ENCODE assay signal across 23 cellular contexts in genomic region chr1:161805399-161806197, GRCh38. TPM values are rescaled to one million over a fixed set of nuclear protein-coding genes. Genes with fewer than 3 reads are reported as not detected.
DNase-seq lines count a peak whose midpoint lies in the region; ATAC-seq, FAIRE-seq and TF ChIP-seq lines count a peak whose summit lies in the region.
"Had no signal": no experiment of that assay in that cellular context is flagged by ENCODE, and none has a peak within 500 bp of the region (broad histone marks: within the 10 kb centered on the region; RNA-seq: fewer than 3 reads in every experiment).

No MANE protein-coding gene starts in this region.

- no peak overlapping the region for H2BK12ac ChIP-seq in H1 (ENCODE audit: low read depth, low read length)

- no peak overlapping the region for H3K9ac ChIP-seq in H1 (replicated peaks in 1 of 4; ENCODE audit: extremely low read depth in 1 of 4, low read depth in 3 of 4, low read length in 3 of 4)
- H3K9ac ChIP-seq in smooth muscle cell (ENCODE audit: low read depth), result no peak overlapping the region

- peak overlapping the region; percentile 30 for H3K56ac ChIP-seq in H1 (replicated peaks; ENCODE audit: insufficient read length, low read depth, low read length)

- H3K9me3 ChIP-seq in H1 (ENCODE audit: insufficient read depth in 2 of 2, low read depth in 1 of 2, low read length in 1 of 2) (0 out of 4 replicates have a peak, but pooled peaks cover 0 to 3% of the 10 kb centered on the region in 2 experiments), smooth muscle cell (replicated peaks; ENCODE audit: low read depth) (no peaks in the 10 kb centered on the region)
- H3K9me3 ChIP-seq: thyroid gland had no signal

- no peak overlapping the region for H3K4ac ChIP-seq in H1 (replicated peaks; ENCODE audit: insufficient read length, low read depth, low read length)

- no peak overlapping the region for H3K4me2 ChIP-seq in H1 (ENCODE audit: insufficient read depth in 1 of 2, low read depth in 2 of 2, low read length in 2 of 2)
- peak overlapping the region; percentile 61 for H3K4me2 ChIP-seq in smooth muscle cell
- H3K4me2 ChIP-seq: GM23338 had no signal

- no peaks in the 10 kb centered on the region for H3K79me1 ChIP-seq in H1 (ENCODE audit: low read depth, low read length)

- no peak for ATAC-seq in activated T-cell treated with anti-CD3 and anti-CD28 coated beads, Interleukin-2, amount 50 U/mL, for 72 hours (replicated peaks in 1 of 2)
- no peak for ATAC-seq in T-cell (replicated peaks in 1 of 4)
- ATAC-seq in GM21529 (IDR thresholded peaks at IDR 0.05; ENCODE audit: unreplicated experiment), result no peak
- ATAC-seq in GM19467 (IDR thresholded peaks at IDR 0.05; ENCODE audit: unreplicated experiment), result no peak
- ATAC-seq: effector memory CD8-positive, alpha-beta T cell; GM23338 had no signal

- H4K20me1 ChIP-seq in H1 (replicated peaks in 1 of 2; ENCODE audit: control insufficient read depth in 1 of 2, insufficient read depth in 2 of 2, low read length in 2 of 2) (peaks cover 0 to 3% of the 10 kb centered on the region in 2 experiments), smooth muscle cell (ENCODE audit: low read depth) (no peaks in the 10 kb centered on the region)

- H3K27ac ChIP-seq in H1 (ENCODE audit: low read depth, low read length) (no peak overlapping the region), smooth muscle cell (ENCODE audit: low read depth) (peak overlapping the region; percentile 42)
- H3K27ac ChIP-seq: RWPE1, spleen, thyroid gland had no signal

- H3K4me1 ChIP-seq in H1 (replicated peaks in 1 of 4; ENCODE audit: control insufficient read depth in 3 of 4, insufficient read depth in 4 of 4, low read length in 3 of 4) (peaks cover 0 to 4% (median 0%) of the 10 kb centered on the region in 4 experiments; a peak in 1 of 7 replicates), smooth muscle cell (ENCODE audit: low read depth) (no peaks in the 10 kb centered on the region)
- H3K4me1 ChIP-seq: thyroid gland had no signal

- 87% methylated on average over 3 of the region's 3 CpGs; no CpG with 5 or more reads in 1 of the 2 experiments for WGBS in H1 (ENCODE audit: extremely low coverage in 1 of 2, insufficient coverage in 1 of 2, insufficient read length in 1 of 2, insufficient replicate concordance in 2 of 2, low coverage in 1 of 2, low lambda C conversion rate in 2 of 2, missing lambda C conversion rate in 1 of 2), 2 experiments
- 59% methylated on average over 3 of the region's 3 CpGs for WGBS in smooth muscle cell (ENCODE audit: low lambda C conversion rate)

- H3K4me1 Mint-ChIP-seq in activated T-cell treated with anti-CD3 and anti-CD28 coated beads, Interleukin-2, amount 50 U/mL, for 72 hours (ENCODE audit: low read depth), result peaks cover 6% of the 10 kb centered on the region
- peaks cover 12 to 23% (median 17%) of the 10 kb centered on the region in 3 donors for H3K4me1 Mint-ChIP-seq in T-cell

- H2BK15ac ChIP-seq in H1 (ENCODE audit: low read length), result no peak overlapping the region

- no peak overlapping the region for H2AK5ac ChIP-seq in H1 (ENCODE audit: low read depth, low read length)

- H4K91ac ChIP-seq in H1 (replicated peaks; ENCODE audit: insufficient read length, low read length), result no peak overlapping the region

- H3K4me3 Mint-ChIP-seq in activated T-cell treated with anti-CD3 and anti-CD28 coated beads, Interleukin-2, amount 50 U/mL, for 72 hours, result no peak overlapping the region
- no peak overlapping the region for H3K4me3 Mint-ChIP-seq in T-cell
- H3K4me3 Mint-ChIP-seq: CD4-positive, alpha-beta T cell; effector memory CD8-positive, alpha-beta T cell; GM23338; nephron progenitor cell had no signal

- no peak for TF ChIP-seq POLR2A in H1 (IDR thresholded peaks at IDR 0.05; ENCODE audit: control extremely low read depth in 1 of 2, low read depth in 2 of 2, low read length in 2 of 2)

- no peak overlapping the region for H4K5ac ChIP-seq in H1 (ENCODE audit: insufficient read length, low read depth, low read length)

- no peak for TF ChIP-seq EP300 in H1 (IDR thresholded peaks at IDR 0.05; ENCODE audit: borderline replicate concordance in 1 of 2, low read depth in 2 of 2, low read length in 2 of 2)

- no peak overlapping the region for H2BK5ac ChIP-seq in H1 (ENCODE audit: low read depth, low read length)

- no peaks in the 10 kb centered on the region for H3K23me2 ChIP-seq in H1 (ENCODE audit: low read depth, low read length)

- H4K8ac ChIP-seq in H1 (ENCODE audit: extremely low read depth, insufficient read depth, low read length), result no peak overlapping the region

- no peak overlapping the region for H3K23ac ChIP-seq in H1 (ENCODE audit: insufficient read length)

- CTCF ChIA-PET in T-cell (lab: Charles Lee) (interaction anchor here in 1 of 2 donors (0.7 kb wide), 1 partner anchor 9 kb away, joined by 5 read pairs; no protein-coding TSS in a partner anchor), H1 (lab: Charles Lee; ENCODE audit: partially characterized antibody) (no interaction called here)

- H3K36me3 ChIP-seq in H1 (ENCODE audit: control insufficient read depth in 2 of 4, insufficient read depth in 4 of 4, low read length in 3 of 4), result no peaks in the 10 kb centered on the region
- H3K36me3 ChIP-seq in smooth muscle cell (ENCODE audit: low read depth), result no peaks in the 10 kb centered on the region

- no peak overlapping the region for H2BK120ac ChIP-seq in H1 (replicated peaks; ENCODE audit: low read depth, low read length)

- peaks cover 3% of the 10 kb centered on the region for H3F3A ChIP-seq in smooth muscle cell (ENCODE audit: low read depth)

- no peak overlapping the region for H3K18ac ChIP-seq in H1 (ENCODE audit: extremely low read depth, low read length)

- no peak for DNase-seq in activated T-cell treated with anti-CD3 and anti-CD28 coated beads, Interleukin-2, amount 50 U/mL, for 72 hours
- DNase-seq in activated T-cell treated with anti-CD3 and anti-CD28 coated beads, Interleukin-2, amount 50 U/mL, for 1 hour, result no peak
- DNase-seq in T-cell (no peak), H1 (ENCODE audit: low read depth in 1 of 2, low spot score in 2 of 2) (no peak), smooth muscle cell (lab: John Stamatoyannopoulos, UW; ENCODE audit: unreplicated experiment) (no peak), NCI-H2029 (lab: John Stamatoyannopoulos, UW) (no peak)
- DNase-seq: activated CD4-positive, alpha-beta T cell treated with anti-CD3 and anti-CD28 coated beads, Interleukin-2, amount 50 U/mL, for 48 hours; activated T-cell treated with anti-CD3 and anti-CD28 coated beads, Interleukin-2, amount 50 U/mL, for 48 hours; CD4-positive, alpha-beta T cell; cerebellar nuclear complex; DMS79; effector memory CD8-positive, alpha-beta T cell; hypothalamus; NCI-H1694; NCI-H226; nephron progenitor cell; spleen; thyroid gland had no signal

- no peak overlapping the region for H3K14ac ChIP-seq in H1 (ENCODE audit: insufficient read length)

- H3K27ac Mint-ChIP-seq in activated T-cell treated with anti-CD3 and anti-CD28 coated beads, Interleukin-2, amount 50 U/mL, for 72 hours, result peak overlapping the region; percentile 70
- peak overlapping the region; percentile 11 to 46 for H3K27ac Mint-ChIP-seq in T-cell
- H3K27ac Mint-ChIP-seq: CD4-positive, alpha-beta T cell; GM23338; progenitor cell of endocrine pancreas had no signal

- TF ChIP-seq CTCF in H1 (IDR thresholded peaks at IDR 0.05; ENCODE audit: control extremely low read depth in 1 of 3, insufficient read depth in 1 of 3, low read depth in 1 of 3, low read length in 3 of 3) (no peak), smooth muscle cell (IDR thresholded peaks at IDR 0.05; ENCODE audit: borderline replicate concordance, insufficient read depth, poor library complexity, severe bottlenecking) (no peak)

- POLR2A ChIA-PET in T-cell (lab: Charles Lee) (no interaction called here), H1 (lab: Charles Lee; ENCODE audit: partially characterized antibody) (no interaction called here)

- H3K79me2 ChIP-seq in H1 (ENCODE audit: control insufficient read depth in 1 of 2, insufficient read depth in 2 of 2, low read length in 2 of 2) (no peaks in the 10 kb centered on the region), smooth muscle cell (ENCODE audit: low read depth) (no peaks in the 10 kb centered on the region)

- no peak for TF ChIP-seq RAD21 in H1 (IDR thresholded peaks at IDR 0.05 in 1 of 2, conservative IDR thresholded peaks at IDR 0.05 in 1 of 2; ENCODE audit: low read depth in 2 of 2, low read length in 2 of 2)

- H3K27me3 ChIP-seq in H1 (replicated peaks in 1 of 4; ENCODE audit: control insufficient read depth in 3 of 4, extremely low read depth in 1 of 4, insufficient read depth in 3 of 4, low read length in 3 of 4), result no peaks in the 10 kb centered on the region
- H3K27me3 ChIP-seq in smooth muscle cell (ENCODE audit: low read depth), result no peaks in the 10 kb centered on the region
- H3K27me3 ChIP-seq: spleen, thyroid gland had no signal

- H3K4me3 ChIP-seq in H1 (ENCODE audit: extremely low read depth in 1 of 4, insufficient read depth in 2 of 4, low read depth in 3 of 4, low read length in 4 of 4) (no peak overlapping the region), smooth muscle cell (no peak overlapping the region)
- H3K4me3 ChIP-seq: GM23338, spleen, thyroid gland had no signal

- FAIRE-seq in H1 (lab: Jason Lieb, UNC), result no peak

- H2BK20ac ChIP-seq in H1 (ENCODE audit: low read length), result no peak overlapping the region

- peaks cover 1% of the 10 kb centered on the region in 2 donors for H3K9me3 Mint-ChIP-seq in activated T-cell treated with anti-CD3 and anti-CD28 coated beads, Interleukin-2, amount 50 U/mL, for 72 hours
- peaks cover 0 to 9% (median 8%) of the 10 kb centered on the region in 3 donors for H3K9me3 Mint-ChIP-seq in T-cell
- H3K9me3 Mint-ChIP-seq: effector memory CD8-positive, alpha-beta T cell had no signal

- H3K36me3 Mint-ChIP-seq in activated T-cell treated with anti-CD3 and anti-CD28 coated beads, Interleukin-2, amount 50 U/mL, for 72 hours (ENCODE audit: insufficient read depth in 2 of 2), result peaks cover 21 to 26% of the 10 kb centered on the region in 2 donors
- H3K36me3 Mint-ChIP-seq in T-cell, result peaks cover 64% of the 10 kb centered on the region

- H2AFZ ChIP-seq in H1 (ENCODE audit: low read length), result no peak overlapping the region
- no peak overlapping the region for H2AFZ ChIP-seq in smooth muscle cell (ENCODE audit: low read depth)
- H2AFZ ChIP-seq: GM23338 had no signal

- no peaks in the 10 kb centered on the region for H3K27me3 Mint-ChIP-seq in activated T-cell treated with anti-CD3 and anti-CD28 coated beads, Interleukin-2, amount 50 U/mL, for 72 hours (ENCODE audit: low read depth)
- H3K27me3 Mint-ChIP-seq in T-cell, result no peaks in the 10 kb centered on the region
- H3K27me3 Mint-ChIP-seq: CD4-positive, alpha-beta T cell; effector memory CD8-positive, alpha-beta T cell; progenitor cell of endocrine pancreas had no signal

RNA-seq across cellular contexts. Expression of gene ATF6, which starts 39.5 kb away (rescaled TPM):
- 10 to 100 TPM; 23.7 to 28.4 TPM for total RNA-seq in activated T-cell treated with anti-CD3 and anti-CD28 coated beads, Interleukin-2, amount 50 U/mL, for 72 hours
- total RNA-seq in T-cell, result 10 to 100 TPM; 18.7 to 27.6 (median 21.9) TPM
- 9.9 and 10.0 TPM in 2 replicates for total RNA-seq in H1 (2021; fragmentation: NEBNext Ultra II Directional; extraction: Animal tissue kit (Norgen Biotek cat#: 25700))
- polyA plus RNA-seq in H1 (2011; rRNA removed), result 3.0 and 4.6 TPM in 2 replicates
- 5.1 TPM for polyA plus RNA-seq in H1 (2011; cell fraction: cytosol; rRNA removed)
- polyA plus RNA-seq in H1 (2011; cell fraction: nucleus; rRNA removed), result 3.0 TPM
- 5.1 to 6.4 TPM (median 5.6 TPM) in 4 replicates for polyA plus RNA-seq in H1 (2012, experiment 1 of 2)
- polyA plus RNA-seq in H1 (2012, experiment 2 of 2), result 0.62 TPM
- 15.5 TPM for polyA plus RNA-seq in H1 (2013, experiment 1 of 2)
- polyA plus RNA-seq in H1 (2013, experiment 2 of 2), result 16.6 TPM
- polyA minus RNA-seq in H1 (2011; rRNA and poly(A)+ RNA removed), result 14.3 and 18.2 TPM in 2 replicates
- 4.8 TPM for polyA minus RNA-seq in H1 (2011; cell fraction: cytosol; rRNA and poly(A)+ RNA removed)
- 14.8 TPM for polyA minus RNA-seq in H1 (2011; cell fraction: nucleus; rRNA and poly(A)+ RNA removed)
- total RNA-seq in smooth muscle cell, result 22.9 and 25.5 TPM in 2 replicates
- 7.8 and 9.3 TPM in 2 replicates for polyA plus RNA-seq in smooth muscle cell

RNA-seq across cellular contexts. Expression of gene DUSP12, which starts 56.0 kb away (rescaled TPM):
- 10 to 100 TPM; 33.0 to 41.1 TPM for total RNA-seq in activated T-cell treated with anti-CD3 and anti-CD28 coated beads, Interleukin-2, amount 50 U/mL, for 72 hours
- total RNA-seq in T-cell, result 10 to 100 TPM; 18.9 to 33.5 (median 29.1) TPM
- total RNA-seq in H1 (2021; fragmentation: NEBNext Ultra II Directional; extraction: Animal tissue kit (Norgen Biotek cat#: 25700)), result 24.4 and 27.6 TPM in 2 replicates
- 32.7 and 33.9 TPM in 2 replicates for polyA plus RNA-seq in H1 (2011; rRNA removed)
- polyA plus RNA-seq in H1 (2011; cell fraction: cytosol; rRNA removed), result 49.1 TPM
- 35.0 TPM for polyA plus RNA-seq in H1 (2011; cell fraction: nucleus; rRNA removed)
- 27.1 to 30.5 TPM (median 28.9 TPM) in 4 replicates for polyA plus RNA-seq in H1 (2012, experiment 1 of 2)
- polyA plus RNA-seq in H1 (2012, experiment 2 of 2), result 6.6 TPM
- polyA plus RNA-seq in H1 (2013, experiment 1 of 2), result 27.6 TPM
- polyA plus RNA-seq in H1 (2013, experiment 2 of 2), result 28.0 TPM
- polyA minus RNA-seq in H1 (2011; rRNA and poly(A)+ RNA removed), result 16.7 and 21.4 TPM in 2 replicates
- 17.5 TPM for polyA minus RNA-seq in H1 (2011; cell fraction: cytosol; rRNA and poly(A)+ RNA removed)
- 24.4 TPM for polyA minus RNA-seq in H1 (2011; cell fraction: nucleus; rRNA and poly(A)+ RNA removed)
- 39.3 and 45.7 TPM in 2 replicates for total RNA-seq in smooth muscle cell
- 39.2 and 41.8 TPM in 2 replicates for polyA plus RNA-seq in smooth muscle cell
